In genomic region chr1:42924249-42925131, GRCh38 we compare ENCODE assay signal across 1 cellular context.
A peak's percentile ranks its signal among the peaks of the same experiment; 100 is the strongest.
TF ChIP-seq lines count a peak whose summit lies in the region.

No MANE protein-coding gene starts in this region.

TF ChIP-seq in A549, 52 proteins besides CTCF, POLR2A, EP300 and RAD21 (continued from another document):
- TF ChIP-seq REST (IDR thresholded peaks at IDR 0.05) (no peak), FOSB (CRISPR knock-in tag; IDR thresholded peaks at IDR 0.05) (no peak), ZFP36 (IDR thresholded peaks at IDR 0.05; ENCODE audit: borderline replicate concordance, partially characterized antibody) (no peak), ZSCAN20 (CRISPR knock-in tag; IDR thresholded peaks at IDR 0.05) (no peak), NFE2L2 (conservative IDR thresholded peaks at IDR 0.05; ENCODE audit: low read length) (no peak), POLR2AphosphoS2 (conservative IDR thresholded peaks at IDR 0.05; ENCODE audit: low read length) (peak; percentile 91), HOXA7 (CRISPR knock-in tag; IDR thresholded peaks at IDR 0.05) (0 out of 2 replicates have a peak, but pooled peaks have one; percentile 26), TP53 (CRISPR knock-in tag; IDR thresholded peaks at IDR 0.05) (peak; percentile 15; the same call in 1 of the 2 replicates), BHLHE40 (IDR thresholded peaks at IDR 0.05; ENCODE audit: low read depth, low read length) (no peak), FOXS1 (CRISPR knock-in tag; IDR thresholded peaks at IDR 0.05) (no peak), HOXB13 (CRISPR knock-in tag; IDR thresholded peaks at IDR 0.05; ENCODE audit: low read depth) (no peak), KDM1A (IDR thresholded peaks at IDR 0.05; ENCODE audit: low read depth) (no peak), RNF2 (IDR thresholded peaks at IDR 0.05; ENCODE audit: borderline replicate concordance, low read depth) (no peak), PHF8 (IDR thresholded peaks at IDR 0.05; ENCODE audit: borderline replicate concordance, low read depth) (peak; percentile 78; the same call in 1 of the 2 replicates), BCL3 (IDR thresholded peaks at IDR 0.05) (peak; percentile 78; the same call in 1 of the 3 replicates), FOSL2 (IDR thresholded peaks at IDR 0.05) (no peak), FOSL2 (CRISPR knock-in tag; IDR thresholded peaks at IDR 0.05) (no peak), GATA3 (IDR thresholded peaks at IDR 0.05; ENCODE audit: borderline replicate concordance) (no peak), ELK1 (IDR thresholded peaks at IDR 0.05; ENCODE audit: low read depth, low read length) (no peak), ZC3H11A (IDR thresholded peaks at IDR 0.05) (no peak), HDAC2 (IDR thresholded peaks at IDR 0.05) (no peak), NPAS2 (CRISPR knock-in tag; IDR thresholded peaks at IDR 0.05; ENCODE audit: borderline replicate concordance) (no peak), MAZ (IDR thresholded peaks at IDR 0.05; ENCODE audit: borderline replicate concordance, low read depth, low read length) (no peak), TFCP2L1 (CRISPR knock-in tag; IDR thresholded peaks at IDR 0.05) (peak; percentile 90), CEBPB (IDR thresholded peaks at IDR 0.05) (no peak), KDM5A (IDR thresholded peaks at IDR 0.05) (no peak), NR3C1 (IDR thresholded peaks at IDR 0.05) (no peak), EHF (CRISPR knock-in tag; IDR thresholded peaks at IDR 0.05) (no peak), RFX5 (IDR thresholded peaks at IDR 0.05) (0 out of 2 replicates have a peak, but pooled peaks have one; percentile 18), JUNB (IDR thresholded peaks at IDR 0.05) (no peak), SREBF2 (IDR thresholded peaks at IDR 0.05) (no peak), CHD2 (IDR thresholded peaks at IDR 0.05; ENCODE audit: low read length, partially characterized antibody) (no peak), HEYL (CRISPR knock-in tag; IDR thresholded peaks at IDR 0.05) (no peak)
- TF ChIP-seq, protein P1, sequence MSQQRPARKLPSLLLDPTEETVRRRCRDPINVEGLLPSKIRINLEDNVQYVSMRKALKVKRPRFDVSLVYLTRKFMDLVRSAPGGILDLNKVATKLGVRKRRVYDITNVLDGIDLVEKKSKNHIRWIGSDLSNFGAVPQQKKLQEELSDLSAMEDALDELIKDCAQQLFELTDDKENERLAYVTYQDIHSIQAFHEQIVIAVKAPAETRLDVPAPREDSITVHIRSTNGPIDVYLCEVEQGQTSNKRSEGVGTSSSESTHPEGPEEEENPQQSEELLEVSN (IDR thresholded peaks at IDR 0.05; ENCODE audit: borderline replicate concordance, low read depth) = peak; percentile 86
- TF ChIP-seq, protein P2, sequence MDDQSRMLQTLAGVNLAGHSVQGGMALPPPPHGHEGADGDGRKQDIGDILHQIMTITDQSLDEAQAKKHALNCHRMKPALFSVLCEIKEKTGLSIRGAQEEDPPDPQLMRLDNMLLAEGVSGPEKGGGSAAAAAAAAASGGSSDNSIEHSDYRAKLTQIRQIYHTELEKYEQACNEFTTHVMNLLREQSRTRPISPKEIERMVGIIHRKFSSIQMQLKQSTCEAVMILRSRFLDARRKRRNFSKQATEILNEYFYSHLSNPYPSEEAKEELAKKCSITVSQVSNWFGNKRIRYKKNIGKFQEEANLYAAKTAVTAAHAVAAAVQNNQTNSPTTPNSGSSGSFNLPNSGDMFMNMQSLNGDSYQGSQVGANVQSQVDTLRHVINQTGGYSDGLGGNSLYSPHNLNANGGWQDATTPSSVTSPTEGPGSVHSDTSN (IDR thresholded peaks at IDR 0.05) = peak; percentile 73
TF ChIP-seq in A549: peak in this region for 11.
